ENCODE assay signal across 19 cellular contexts in genomic region chr12:87348071-87348470, GRCh38.
DNase-seq lines count a peak whose midpoint lies in the region; ATAC-seq and TF ChIP-seq lines count a peak whose summit lies in the region.
"Had no signal": no experiment of that assay in that cellular context is flagged by ENCODE, and none has a peak within 500 bp of the region (broad histone marks: within the 10 kb centered on the region; RNA-seq: fewer than 3 reads in every experiment).

No MANE protein-coding gene starts in this region.

- CTCF ChIA-PET in PC-3 (lab: Charles Lee) = no interaction called here

- in situ Hi-C loops in T47D (cut with HindIII; ENCODE audit: low pct_unique_long_range_greater_than_20kb, low sequenced_read_pairs) (no loop called here), G401 (cut with HindIII; ENCODE audit: low sequenced_read_pairs) (no loop called here)

- BruUV-seq in PC-3 (replicated peaks; lab: Mats Ljungman, UMichigan) = no TSS peak

- no peak overlapping the region for H3K27ac ChIP-seq in breast epithelium
- H3K27ac ChIP-seq in PC-3 (ENCODE audit: low read length) = peak overlapping the region; percentile 84
- H3K27ac ChIP-seq: BLaER1 treated with 17β-estradiol and CSF1 and Interleukin-3, amounts not matched to agents 10 nM and 100 nM; C4-2B had no signal

- H3K79me2 ChIP-seq in PC-3 (ENCODE audit: low read length) = no peaks in the 10 kb centered on the region

- intact Hi-C loops in breast epithelium (cut with DNase I; ENCODE audit: low total_unique reads) (no loop called here), PC-3 (cut with micrococcal nuclease) (loop anchor here (1.0 to 10.0 kb wide), 7 partner anchors 79 to 613 kb away; no protein-coding TSS in a partner anchor), mucosa of descending colon (cut with DNase I, micrococcal nuclease) (no loop called here), lower leg skin (cut with DNase I; ENCODE audit: low total_unique reads) (no loop called here)

- H3K27me3 ChIP-seq in breast epithelium (no peaks in the 10 kb centered on the region), PC-3 (ENCODE audit: low read length) (no peaks in the 10 kb centered on the region)
- H3K27me3 ChIP-seq: BLaER1 treated with 17β-estradiol and CSF1 and Interleukin-3, amounts not matched to agents 10 nM and 100 nM had no signal

- peak overlapping the region; percentile 61 for H3K4me2 ChIP-seq in PC-3 (ENCODE audit: low read length)
- H3K4me2 ChIP-seq: BLaER1 treated with 17β-estradiol and CSF1 and Interleukin-3, amounts not matched to agents 10 nM and 100 nM had no signal

- 82 to 84% methylated on average over 3 of the region's 3 CpGs for WGBS in lower leg skin, 2 donors

- no peaks in the 10 kb centered on the region for H4K20me1 ChIP-seq in PC-3 (ENCODE audit: low read length)
- H4K20me1 ChIP-seq: BLaER1 treated with 17β-estradiol and CSF1 and Interleukin-3, amounts not matched to agents 10 nM and 100 nM had no signal

- H3K36me3 ChIP-seq in breast epithelium (no peaks in the 10 kb centered on the region), PC-3 (ENCODE audit: low read depth, low read length) (no peaks in the 10 kb centered on the region), mucosa of descending colon (ENCODE audit: low read depth) (no peaks in the 10 kb centered on the region)
- H3K36me3 ChIP-seq: BLaER1 treated with 17β-estradiol and CSF1 and Interleukin-3, amounts not matched to agents 10 nM and 100 nM had no signal

- ATAC-seq in PC-3 (peak; percentile 95), mucosa of descending colon (peak; percentile 27), HG03457 (IDR thresholded peaks at IDR 0.05; ENCODE audit: unreplicated experiment) (no peak)
- ATAC-seq: CD8-positive, alpha-beta T cell; GM12878 had no signal

- TF ChIP-seq CTCF in breast epithelium (IDR thresholded peaks at IDR 0.05) = no peak
- no peak for TF ChIP-seq CTCF in PC-3 (conservative IDR thresholded peaks at IDR 0.05; ENCODE audit: low read depth, low read length)
- no peak for TF ChIP-seq CTCF in mucosa of descending colon (IDR thresholded peaks at IDR 0.05)
- no peak for TF ChIP-seq CTCF in lower leg skin (IDR thresholded peaks at IDR 0.05)

- H3K9me2 ChIP-seq in PC-3 (replicated peaks; ENCODE audit: low read length) = no peaks in the 10 kb centered on the region

- peak overlapping the region; percentile 20 for H3K9ac ChIP-seq in PC-3 (ENCODE audit: low read length)
- H3K9ac ChIP-seq: BLaER1 treated with 17β-estradiol and CSF1 and Interleukin-3, amounts not matched to agents 10 nM and 100 nM had no signal

- no peaks in the 10 kb centered on the region for H3K9me3 ChIP-seq in breast epithelium
- H3K9me3 ChIP-seq in PC-3 (ENCODE audit: low read length) = no peaks in the 10 kb centered on the region
- no peaks in the 10 kb centered on the region for H3K9me3 ChIP-seq in mucosa of descending colon
- H3K9me3 ChIP-seq: BLaER1 treated with 17β-estradiol and CSF1 and Interleukin-3, amounts not matched to agents 10 nM and 100 nM; Caco-2 had no signal

- H3K4me1 ChIP-seq in breast epithelium = no peaks in the 10 kb centered on the region
- H3K4me1 ChIP-seq in PC-3 (ENCODE audit: insufficient read depth, low read length) = peaks cover 25% of the 10 kb centered on the region
- H3K4me1 ChIP-seq in mucosa of descending colon (ENCODE audit: low read depth) = no peaks in the 10 kb centered on the region
- H3K4me1 ChIP-seq: Caco-2 had no signal

- peak; percentile 53 to 54 for DNase-seq in T47D (ENCODE audit: low read depth in 1 of 2, low spot score in 1 of 2)
- no peak for DNase-seq in breast epithelium (ENCODE audit: low spot score in 2 of 2)
- DNase-seq in HT-29 (ENCODE audit: low spot score) = peak; percentile 5
- peak; percentile 84 for DNase-seq in PC-3
- DNase-seq in mucosa of descending colon = no peak
- DNase-seq in G401 (ENCODE audit: low spot score) = no peak
- no peak for DNase-seq in lower leg skin (ENCODE audit: low spot score in 2 of 2)
- DNase-seq: 8988T; AML-193; Caco-2; Calu3; CD4-positive, alpha-beta T cell; CD8-positive, alpha-beta T cell; DMS79 treated with DMSO at 0.1 percent for 48 hours; GDM1 had no signal

- POLR2A ChIA-PET in PC-3 (lab: Charles Lee; ENCODE audit: unreplicated experiment) = no interaction called here

- no peak overlapping the region for H3K4me3 ChIP-seq in breast epithelium
- H3K4me3 ChIP-seq in PC-3 (ENCODE audit: low read length) = peak overlapping the region; percentile 20; the same call in 1 of the 2 replicates
- no peak overlapping the region for H3K4me3 ChIP-seq in mucosa of descending colon
- H3K4me3 ChIP-seq in lower leg skin (ENCODE audit: low read depth, poor library complexity, severe bottlenecking) = no peak overlapping the region
- H3K4me3 ChIP-seq: BLaER1 treated with 17β-estradiol and CSF1 and Interleukin-3, amounts not matched to agents 10 nM and 100 nM; GM12878 had no signal

- TF ChIP-seq POLR2A in breast epithelium (IDR thresholded peaks at IDR 0.05) (no peak), lower leg skin (IDR thresholded peaks at IDR 0.05) (no peak)

- H2AFZ ChIP-seq in PC-3 (ENCODE audit: low read length) = no peak overlapping the region

- no peaks in the 10 kb centered on the region for H3F3A ChIP-seq in PC-3 (ENCODE audit: low read length, unreplicated experiment)

Comparison
In these comparisons a context has a peak if more than half of its experiments do, and no peak if none do; other contexts are left out.
1. DNase-seq: peak in T47D (2 of 2), HT-29 (single experiment) and PC-3 (single experiment); none in breast epithelium (0 of 2), mucosa of descending colon (0 of 3), G401 (single experiment) and lower leg skin (0 of 2).